In genomic region chr14:80653951-80654350, GRCh38 we compare ENCODE assay signal across 1 cellular context.
TF ChIP-seq lines count a peak whose summit lies in the region.

No MANE protein-coding gene starts in this region.

TF ChIP-seq in HCT116, 20 proteins besides CTCF, POLR2A, EP300 and RAD21 (continued from another document):
- TF ChIP-seq ATF3 (IDR thresholded peaks at IDR 0.05) (no peak), CEBPB (IDR thresholded peaks at IDR 0.05; ENCODE audit: low read depth) (no peak), ZFX (IDR thresholded peaks at IDR 0.05) (no peak), CBX3 (IDR thresholded peaks at IDR 0.05; ENCODE audit: low read depth) (no peak), ELF1 (IDR thresholded peaks at IDR 0.05; ENCODE audit: borderline replicate concordance, low read depth) (no peak), FOSL1 (IDR thresholded peaks at IDR 0.05; ENCODE audit: low read depth) (no peak), MAX (IDR thresholded peaks at IDR 0.05) (no peak), REST (IDR thresholded peaks at IDR 0.05; ENCODE audit: low read depth) (no peak)
TF ChIP-seq in HCT116: peak in this region for 0.
